8 cellular contexts compared by ENCODE assay signal in genomic region chr11:88103337-88104206, GRCh38.
DNase-seq lines count a peak whose midpoint lies in the region; ATAC-seq, FAIRE-seq and TF ChIP-seq lines count a peak whose summit lies in the region.

No MANE protein-coding gene starts in this region.

- H3K36me3 Mint-ChIP-seq in activated CD4-positive, alpha-beta memory T cell treated with anti-CD3 and anti-CD28 coated beads, Interleukin-2, amount 10 ng/mL, durations not matched to agents 7 days and 5 days (ENCODE audit: low read depth): no peaks in the 10 kb centered on the region
- no peaks in the 10 kb centered on the region for H3K36me3 Mint-ChIP-seq in glutamatergic neuron (ENCODE audit: unreplicated experiment)
- H3K36me3 Mint-ChIP-seq in stimulated activated naive B cell treated with anti-CD40 and anti-IgM and Interleukin-4, amounts not matched to agents 10 μg/mL and 1 μg/mL and 100 μg/mL, for 72 hours: no peaks in the 10 kb centered on the region

- CTCF ChIA-PET in activated CD4-positive, alpha-beta memory T cell treated with anti-CD3 and anti-CD28 coated beads, Interleukin-2, amount 10 ng/mL, durations not matched to agents 7 days and 5 days (lab: Charles Lee): interaction anchor here (0.9 to 4.1 kb wide), 6 partner anchors 13 to 449 kb away, joined by 3 to 23 read pairs (median 6); no protein-coding TSS in a partner anchor

- H3K9me3 Mint-ChIP-seq in activated CD4-positive, alpha-beta memory T cell treated with anti-CD3 and anti-CD28 coated beads, Interleukin-2, amount 10 ng/mL, durations not matched to agents 7 days and 5 days: no peaks in the 10 kb centered on the region
- peaks cover 2% of the 10 kb centered on the region for H3K9me3 Mint-ChIP-seq in glutamatergic neuron (ENCODE audit: unreplicated experiment)
- H3K9me3 Mint-ChIP-seq in stimulated activated naive B cell treated with anti-CD40 and anti-IgM and Interleukin-4, amounts not matched to agents 10 μg/mL and 1 μg/mL and 100 μg/mL, for 72 hours: peaks cover 0 to 2% of the 10 kb centered on the region in 2 donors

- H3K27me3 Mint-ChIP-seq in activated CD4-positive, alpha-beta memory T cell treated with anti-CD3 and anti-CD28 coated beads, Interleukin-2, amount 10 ng/mL, durations not matched to agents 7 days and 5 days: peaks cover 21% of the 10 kb centered on the region
- peaks cover 1% of the 10 kb centered on the region for H3K27me3 Mint-ChIP-seq in glutamatergic neuron (ENCODE audit: unreplicated experiment)
- no peaks in the 10 kb centered on the region for H3K27me3 Mint-ChIP-seq in stimulated activated naive B cell treated with anti-CD40 and anti-IgM and Interleukin-4, amounts not matched to agents 10 μg/mL and 1 μg/mL and 100 μg/mL, for 72 hours

- peak; percentile 50 for DNase-seq in COLO829 (ENCODE audit: low spot score)
- no peak for DNase-seq in GM18507 (ENCODE audit: extremely low spot score, insufficient read length, low read depth)
- peak; percentile 20 for DNase-seq in NCI-H1105 (lab: John Stamatoyannopoulos, UW)
- DNase-seq in activated CD4-positive, alpha-beta memory T cell treated with anti-CD3 and anti-CD28 coated beads, Interleukin-2, amount 10 ng/mL, durations not matched to agents 7 days and 5 days: peak; percentile 28
- DNase-seq in glutamatergic neuron: peak; percentile 40
- DNase-seq in stimulated activated naive B cell treated with anti-CD40 and anti-IgM and Interleukin-4, amounts not matched to agents 10 μg/mL and 1 μg/mL and 100 μg/mL, for 72 hours: peak; percentile 11
- no peak for DNase-seq in amygdala (lab: John Stamatoyannopoulos, UW)

- no peak overlapping the region for H3K27ac Mint-ChIP-seq in activated CD4-positive, alpha-beta memory T cell treated with anti-CD3 and anti-CD28 coated beads, Interleukin-2, amount 10 ng/mL, durations not matched to agents 7 days and 5 days
- no peak overlapping the region for H3K27ac Mint-ChIP-seq in glutamatergic neuron (ENCODE audit: unreplicated experiment)
- H3K27ac Mint-ChIP-seq in stimulated activated naive B cell treated with anti-CD40 and anti-IgM and Interleukin-4, amounts not matched to agents 10 μg/mL and 1 μg/mL and 100 μg/mL, for 72 hours: no peak overlapping the region

- peak; percentile 64 for TF ChIP-seq CTCF in glutamatergic neuron (IDR thresholded peaks at IDR 0.05; ENCODE audit: partially characterized antibody, unreplicated experiment)

- peak; percentile 74 for ATAC-seq in HG02840 (IDR thresholded peaks at IDR 0.05; ENCODE audit: low FRiP score, unreplicated experiment)
- ATAC-seq in stimulated activated naive B cell treated with anti-CD40 and anti-IgM and Interleukin-4, amounts not matched to agents 10 μg/mL and 1 μg/mL and 100 μg/mL, for 72 hours (replicated peaks): peak; percentile 67 to 77

- peak; percentile 95 for FAIRE-seq in GM18507 (lab: Jason Lieb, UNC)

- H3K4me1 Mint-ChIP-seq in activated CD4-positive, alpha-beta memory T cell treated with anti-CD3 and anti-CD28 coated beads, Interleukin-2, amount 10 ng/mL, durations not matched to agents 7 days and 5 days: no peaks in the 10 kb centered on the region
- no peaks in the 10 kb centered on the region for H3K4me1 Mint-ChIP-seq in glutamatergic neuron (ENCODE audit: low read depth, unreplicated experiment)
- no peaks in the 10 kb centered on the region for H3K4me1 Mint-ChIP-seq in stimulated activated naive B cell treated with anti-CD40 and anti-IgM and Interleukin-4, amounts not matched to agents 10 μg/mL and 1 μg/mL and 100 μg/mL, for 72 hours

- H3K4me3 Mint-ChIP-seq in activated CD4-positive, alpha-beta memory T cell treated with anti-CD3 and anti-CD28 coated beads, Interleukin-2, amount 10 ng/mL, durations not matched to agents 7 days and 5 days: no peak overlapping the region
- no peak overlapping the region for H3K4me3 Mint-ChIP-seq in glutamatergic neuron (ENCODE audit: unreplicated experiment)
- no peak overlapping the region for H3K4me3 Mint-ChIP-seq in stimulated activated naive B cell treated with anti-CD40 and anti-IgM and Interleukin-4, amounts not matched to agents 10 μg/mL and 1 μg/mL and 100 μg/mL, for 72 hours

- POLR2A ChIA-PET in activated CD4-positive, alpha-beta memory T cell treated with anti-CD3 and anti-CD28 coated beads, Interleukin-2, amount 10 ng/mL, durations not matched to agents 7 days and 5 days (lab: Charles Lee): interaction anchor here (0.5 kb wide), 1 partner anchor 231 kb away, joined by 3 read pairs; no protein-coding TSS in a partner anchor

Comparison
In these comparisons a context has a peak if more than half of its experiments do, and no peak if none do; other contexts are left out.
1. DNase-seq: peak in COLO829 (single experiment), NCI-H1105 (single experiment), activated CD4-positive, alpha-beta memory T cell treated with anti-CD3 and anti-CD28 coated beads, Interleukin-2, amount 10 ng/mL, durations not matched to agents 7 days and 5 days (single experiment), glutamatergic neuron (single experiment) and stimulated activated naive B cell treated with anti-CD40 and anti-IgM and Interleukin-4, amounts not matched to agents 10 μg/mL and 1 μg/mL and 100 μg/mL, for 72 hours (single experiment); none in GM18507 (single experiment) and amygdala (0 of 56).